12 cellular contexts compared by ENCODE assay signal in genomic region chr3:194730369-194730768, GRCh38. TPM values are rescaled to one million over a fixed set of nuclear protein-coding genes. Genes with fewer than 3 reads are reported as not detected.
DNase-seq lines count a peak whose midpoint lies in the region; ATAC-seq, FAIRE-seq and TF ChIP-seq lines count a peak whose summit lies in the region.
"Had no signal": no experiment of that assay in that cellular context is flagged by ENCODE, and none has a peak within 500 bp of the region (broad histone marks: within the 10 kb centered on the region; RNA-seq: fewer than 3 reads in every experiment).

No MANE protein-coding gene starts in this region.

- H4K20me1 ChIP-seq in OCI-LY1 (ENCODE audit: insufficient read depth, low read length) (no peaks in the 10 kb centered on the region), keratinocyte (ENCODE audit: control insufficient read depth, extremely low read depth, insufficient read depth, low read length) (no peaks in the 10 kb centered on the region)

- no peaks in the 10 kb centered on the region for H3K9me1 ChIP-seq in keratinocyte (ENCODE audit: control insufficient read depth, extremely low read depth, insufficient read depth, low read length)

- DNase-seq in NAMALWA (ENCODE audit: low spot score) (peak; percentile 71), keratinocyte (ENCODE audit: low read depth, low spot score) (peak; percentile 40), RCC 7860 (ENCODE audit: low spot score) (no peak), AG08395 (ENCODE audit: low spot score) (no peak), ascending aorta (ENCODE audit: low spot score in 2 of 2) (no peak)
- DNase-seq: activated CD4-positive, alpha-beta T cell treated with anti-CD3 and anti-CD28 coated beads, Interleukin-2, amount 50 U/mL, for 1 hour; C1 segment of cervical spinal cord; naive B cell had no signal

- intact Hi-C loops in ascending aorta (cut with DNase I): no loop called here

- ATAC-seq in GM18858 (IDR thresholded peaks at IDR 0.05; ENCODE audit: unreplicated experiment): no peak
- ATAC-seq: gastroesophageal sphincter had no signal

- H3K27ac ChIP-seq in C4-2B (peak overlapping the region; percentile 52), OCI-LY1 (ENCODE audit: low read depth, low read length, poor library complexity, severe bottlenecking) (no peak overlapping the region), keratinocyte (ENCODE audit: control insufficient read depth, insufficient read depth, low read length) (no peak overlapping the region), ascending aorta (no peak overlapping the region)
- H3K27ac ChIP-seq: gastroesophageal sphincter had no signal

- peak overlapping the region; percentile 1; the same call in 1 of the 2 replicates for H3K4me2 ChIP-seq in OCI-LY1 (ENCODE audit: low read length)
- peak overlapping the region; percentile 77 for H3K4me2 ChIP-seq in keratinocyte (ENCODE audit: control insufficient read depth, extremely low read depth, insufficient read depth, low read depth, low read length)

- no peaks in the 10 kb centered on the region for H3K79me2 ChIP-seq in OCI-LY1 (ENCODE audit: insufficient read depth, low read length)
- H3K79me2 ChIP-seq in keratinocyte (ENCODE audit: control insufficient read depth, insufficient read depth, low read length): no peaks in the 10 kb centered on the region

- H3K27me3 ChIP-seq in OCI-LY1 (ENCODE audit: insufficient read depth, low read length) (0 out of 2 replicates have a peak, but pooled peaks cover under 1% of the 10 kb centered on the region), keratinocyte (ENCODE audit: control insufficient read depth, extremely low read depth, insufficient read depth, low read length) (no peaks in the 10 kb centered on the region), ascending aorta (no peaks in the 10 kb centered on the region)

- H3K36me3 ChIP-seq in OCI-LY1 (ENCODE audit: insufficient read depth, low read length): no peaks in the 10 kb centered on the region
- no peaks in the 10 kb centered on the region for H3K36me3 ChIP-seq in keratinocyte (ENCODE audit: control insufficient read depth in 2 of 2, extremely low read depth in 1 of 2, insufficient read depth in 2 of 2, low read length in 2 of 2)
- H3K36me3 ChIP-seq in ascending aorta: no peaks in the 10 kb centered on the region
- H3K36me3 ChIP-seq: gastroesophageal sphincter had no signal

- TF ChIP-seq CTCF in C4-2B (conservative IDR thresholded peaks at IDR 0.05) (no peak), OCI-LY1 (IDR thresholded peaks at IDR 0.05; ENCODE audit: low read length) (no peak), keratinocyte (optimal IDR thresholded peaks at IDR 0.05 in 1 of 3, IDR thresholded peaks at IDR 0.05 in 1 of 3, conservative IDR thresholded peaks at IDR 0.05 in 1 of 3; ENCODE audit: extremely low read depth in 1 of 3, insufficient read depth in 2 of 3, low read length in 3 of 3) (no peak), ascending aorta (IDR thresholded peaks at IDR 0.05) (no peak)

- H3K9ac ChIP-seq in OCI-LY1 (ENCODE audit: low read length): no peak overlapping the region
- peak overlapping the region; percentile 35 for H3K9ac ChIP-seq in keratinocyte (ENCODE audit: control insufficient read depth, extremely low read depth, insufficient read depth, low read length)

- H3K4me3 ChIP-seq in OCI-LY1 (ENCODE audit: low read depth, low read length, poor library complexity, severe bottlenecking): peak overlapping the region; percentile 5
- H3K4me3 ChIP-seq in keratinocyte (ENCODE audit: control insufficient read depth in 2 of 3, extremely low read depth in 1 of 3, insufficient read depth in 2 of 3, low read depth in 1 of 3, low read length in 3 of 3): peak overlapping the region in 2 of 3 experiments; percentile 26 to 39
- H3K4me3 ChIP-seq in ascending aorta: no peak overlapping the region
- H3K4me3 ChIP-seq: gastroesophageal sphincter had no signal

- no peaks in the 10 kb centered on the region for H3K9me2 ChIP-seq in OCI-LY1 (ENCODE audit: low read depth, low read length)

- H2AFZ ChIP-seq in OCI-LY1 (ENCODE audit: low read length) (no peak overlapping the region), keratinocyte (ENCODE audit: control insufficient read depth, low read length) (peak overlapping the region; percentile 81)

- H3F3A ChIP-seq in OCI-LY1 (ENCODE audit: insufficient read depth, low read length): no peaks in the 10 kb centered on the region

- no peaks in the 10 kb centered on the region for H3K9me3 ChIP-seq in OCI-LY1 (ENCODE audit: low read length)
- no peaks in the 10 kb centered on the region for H3K9me3 ChIP-seq in keratinocyte (ENCODE audit: control insufficient read depth, low read depth, low read length)
- peaks cover 0 to 9% of the 10 kb centered on the region in 2 donors for H3K9me3 ChIP-seq in ascending aorta

- H3K4me1 ChIP-seq in OCI-LY1 (ENCODE audit: insufficient read depth, low read length, severe bottlenecking): peaks cover 16% of the 10 kb centered on the region
- peaks cover 7% of the 10 kb centered on the region for H3K4me1 ChIP-seq in keratinocyte (ENCODE audit: control insufficient read depth, extremely low read depth, insufficient read depth, low read length)
- H3K4me1 ChIP-seq in ascending aorta: no peaks in the 10 kb centered on the region
- H3K4me1 ChIP-seq: gastroesophageal sphincter had no signal

- FAIRE-seq in keratinocyte (lab: Jason Lieb, UNC) (peak; percentile 67), RCC 7860 (lab: Jason Lieb, UNC) (no peak)

- dilution Hi-C loops in keratinocyte (cut with MboI; ENCODE audit: extremely low pct_ligation_motif_present, low sequenced_read_pairs): no loop called here

RNA-seq across cellular contexts. Expression of gene FAM43A, which starts 44.7 kb away (rescaled TPM):
- polyA plus RNA-seq in keratinocyte: 0.68 to 1.7 TPM (median 1.1 TPM) in 3 replicates
- 2.7 TPM for polyA plus RNA-seq in keratinocyte (2011; ENCODE audit: low read depth)
- 0.55 and 1.3 TPM in 2 replicates for polyA plus RNA-seq in keratinocyte (2011; cell fraction: cytosol; rRNA removed)
- polyA plus RNA-seq in keratinocyte (2011; cell fraction: nucleus; rRNA removed): 5.1 and 7.2 TPM in 2 replicates
- 1.0 and 14.5 TPM in 2 replicates for polyA plus RNA-seq in keratinocyte (2012; ENCODE audit: low replicate concordance)
- polyA minus RNA-seq in keratinocyte: 0.16 to 0.49 TPM (median 0.46 TPM) in 3 replicates
- 2.3 TPM for polyA minus RNA-seq in keratinocyte (2011; cell fraction: cytosol; rRNA and poly(A)+ RNA removed)
- 4.0 and 4.1 TPM in 2 replicates for polyA minus RNA-seq in keratinocyte (2011; cell fraction: nucleus; rRNA and poly(A)+ RNA removed)
- 53.9 TPM for total RNA-seq in ascending aorta

RNA-seq across cellular contexts. Expression of gene LSG1, which starts 58.4 kb away (rescaled TPM):
- polyA plus RNA-seq in keratinocyte: 33.3 to 43.0 TPM (median 40.7 TPM) in 3 replicates
- 54.6 TPM for polyA plus RNA-seq in keratinocyte (2011; ENCODE audit: low read depth)
- 18.1 and 23.9 TPM in 2 replicates for polyA plus RNA-seq in keratinocyte (2011; cell fraction: cytosol; rRNA removed)
- 70.1 and 79.6 TPM in 2 replicates for polyA plus RNA-seq in keratinocyte (2011; cell fraction: nucleus; rRNA removed)
- polyA plus RNA-seq in keratinocyte (2012; ENCODE audit: low replicate concordance): 16.8 and 25.8 TPM in 2 replicates
- 11.2 to 52.5 TPM (median 37.1 TPM) in 3 replicates for polyA minus RNA-seq in keratinocyte
- polyA minus RNA-seq in keratinocyte (2011; cell fraction: cytosol; rRNA and poly(A)+ RNA removed): 13.6 TPM
- 27.6 and 55.8 TPM in 2 replicates for polyA minus RNA-seq in keratinocyte (2011; cell fraction: nucleus; rRNA and poly(A)+ RNA removed)
- 9.4 TPM for total RNA-seq in ascending aorta

Comparison
In these comparisons a context has a peak if more than half of its experiments do, and no peak if none do; other contexts are left out.
1. DNase-seq: peak in NAMALWA (single experiment) and keratinocyte (single experiment); none in RCC 7860 (single experiment), AG08395 (single experiment) and ascending aorta (0 of 2).
2. H3K4me3 ChIP-seq: peak in OCI-LY1 (single experiment) and keratinocyte (2 of 3); none in ascending aorta (0 of 2).